Comparison of ENCODE assay signal across 8 cellular contexts in the genomic region with DNA sequence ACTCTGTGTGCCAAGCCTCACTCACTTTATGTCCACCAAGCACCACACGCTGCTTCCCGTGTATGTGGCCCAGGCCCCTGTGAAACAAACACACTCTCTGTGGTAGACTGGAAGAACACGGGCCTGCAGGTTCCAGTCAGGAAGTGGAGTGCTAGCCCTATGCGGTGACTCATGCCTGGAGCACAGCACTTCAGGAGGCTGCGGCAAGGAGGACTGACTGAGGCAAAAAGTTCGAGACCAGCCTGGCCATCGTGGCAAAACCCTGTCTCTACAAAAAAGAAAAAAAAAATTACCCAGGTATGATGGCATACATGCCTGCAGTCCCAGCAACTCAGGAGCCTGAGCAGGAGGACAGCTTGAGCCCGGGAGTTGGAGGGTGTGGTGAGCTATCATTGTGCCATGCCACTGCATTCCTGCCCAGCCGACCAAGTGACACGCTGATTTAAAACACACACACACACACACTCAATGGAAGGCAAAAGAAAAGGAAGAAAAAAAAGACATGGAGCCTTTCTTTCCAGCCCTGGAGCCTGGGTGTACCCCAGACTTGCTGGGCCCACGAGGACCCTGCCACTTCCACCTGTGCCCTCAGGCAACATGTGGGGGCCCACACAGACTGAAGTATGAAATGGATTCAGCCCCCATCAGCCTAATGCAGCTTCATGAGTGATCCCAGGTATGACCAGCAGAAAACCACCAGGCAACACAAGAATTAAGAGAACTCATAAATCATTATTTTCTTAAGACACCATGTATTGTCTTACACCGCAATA.
DNase-seq lines count a peak whose midpoint lies in the region; ATAC-seq and TF ChIP-seq lines count a peak whose summit lies in the region.

No MANE protein-coding gene starts in this region.

- H3K36me3 ChIP-seq in endodermal cell (ENCODE audit: control insufficient read depth, insufficient read depth, low read length) (peaks cover 12% of the 10 kb centered on the region), neutrophil (no peaks in the 10 kb centered on the region)

- 85 to 89% methylated on average over 7 to 10 of the region's 12 CpGs for WGBS in endodermal cell (ENCODE audit: insufficient coverage in 1 of 2, insufficient read length in 1 of 2), 2 experiments

- DNase-seq in activated gamma-delta T cell treated with Interleukin-2 at 50 U/mL for 16 hours (peak; percentile 36), activated gamma-delta T cell (lab: John Stamatoyannopoulos, UW) (no peak), UCSD-AML1 (lab: John Stamatoyannopoulos, UW; ENCODE audit: unreplicated experiment) (peak; percentile 68), endodermal cell (peak; percentile 81), NCI-H774 (lab: John Stamatoyannopoulos, UW) (no peak)

- TF ChIP-seq CTCF in endodermal cell (conservative IDR thresholded peaks at IDR 0.05) (no peak), neutrophil (IDR thresholded peaks at IDR 0.05) (no peak)

- H3K4me3 ChIP-seq in endodermal cell (ENCODE audit: low read length) (no peak overlapping the region), neutrophil (ENCODE audit: low read depth in 1 of 2, low read length in 1 of 2) (no peak overlapping the region)

- H3K27me3 Mint-ChIP-seq in endodermal cell (ENCODE audit: insufficient read depth) = no peaks in the 10 kb centered on the region

- H3K4me1 ChIP-seq in endodermal cell (ENCODE audit: control insufficient read depth, insufficient read depth, low read length) (peaks cover 44% of the 10 kb centered on the region), neutrophil (ENCODE audit: control insufficient read depth in 1 of 2, insufficient read depth in 1 of 2, low read depth in 1 of 2, low read length in 1 of 2) (peaks cover 69 to 73% of the 10 kb centered on the region in 2 experiments)

- ATAC-seq in GM21619 (IDR thresholded peaks at IDR 0.05; ENCODE audit: unreplicated experiment) (no peak), HG02981 (IDR thresholded peaks at IDR 0.05; ENCODE audit: unreplicated experiment) (no peak)

- peaks cover 5% of the 10 kb centered on the region for H3K36me3 Mint-ChIP-seq in endodermal cell (ENCODE audit: low read depth)

- no peak overlapping the region for H3K4me3 Mint-ChIP-seq in endodermal cell

- H3K9me3 ChIP-seq in endodermal cell (ENCODE audit: control insufficient read depth, low read length) (no peaks in the 10 kb centered on the region), neutrophil (no peaks in the 10 kb centered on the region)

- H3K27ac ChIP-seq in endodermal cell (ENCODE audit: low read depth, low read length) (peak overlapping the region; percentile 6), neutrophil (peak overlapping the region; percentile 86)

- peaks cover 74% of the 10 kb centered on the region for H3K4me1 Mint-ChIP-seq in endodermal cell

- H3K27ac Mint-ChIP-seq in endodermal cell = peak overlapping the region; percentile 89

- no peaks in the 10 kb centered on the region for H3K9me3 Mint-ChIP-seq in endodermal cell

- no peaks in the 10 kb centered on the region for H3K27me3 ChIP-seq in endodermal cell (ENCODE audit: control insufficient read depth, insufficient read depth, low read length, poor library complexity, severe bottlenecking)
- no peaks in the 10 kb centered on the region for H3K27me3 ChIP-seq in neutrophil

- no peak overlapping the region for H3K9ac ChIP-seq in endodermal cell (ENCODE audit: extremely low read depth, low read length, poor library complexity, severe bottlenecking)

Comparison
In these comparisons a context has a peak if more than half of its experiments do, and no peak if none do; other contexts are left out.
1. DNase-seq: peak in activated gamma-delta T cell treated with Interleukin-2 at 50 U/mL for 16 hours (single experiment), UCSD-AML1 (single experiment) and endodermal cell (single experiment); none in activated gamma-delta T cell (single experiment) and NCI-H774 (single experiment).